Comparison of ENCODE assay signal across 20 cellular contexts in the genomic region with DNA sequence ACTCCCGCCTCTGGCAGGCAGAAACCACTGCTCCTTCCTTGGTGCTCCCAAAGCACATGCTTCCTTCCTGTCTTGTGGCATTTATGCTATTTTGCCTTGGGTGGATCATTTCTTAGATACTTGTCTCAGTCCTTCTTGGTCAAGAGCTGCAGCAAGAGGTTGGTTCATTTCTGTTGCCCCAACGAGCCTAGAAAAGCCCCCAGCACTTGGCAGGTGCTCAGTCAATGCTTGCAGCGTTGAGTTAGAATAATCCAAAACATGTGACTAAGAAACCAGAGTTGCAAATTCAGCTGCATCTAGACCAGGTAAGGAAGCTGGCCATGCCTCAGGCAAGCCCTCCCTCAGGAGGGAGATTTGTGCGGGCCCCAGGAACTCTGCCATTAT. TPM values are rescaled to one million over a fixed set of nuclear protein-coding genes. Genes with fewer than 3 reads are reported as not detected.
DNase-seq lines count a peak whose midpoint lies in the region; ATAC-seq and TF ChIP-seq lines count a peak whose summit lies in the region.
"Had no signal": no experiment of that assay in that cellular context is flagged by ENCODE, and none has a peak within 500 bp of the region (broad histone marks: within the 10 kb centered on the region; RNA-seq: fewer than 3 reads in every experiment).

No MANE protein-coding gene starts in this region.

- H3K4me1 Mint-ChIP-seq in MCF 10A (ENCODE audit: insufficient read depth, unreplicated experiment) (no peaks in the 10 kb centered on the region), nephron progenitor cell (peaks cover 5% of the 10 kb centered on the region)
- H3K4me1 Mint-ChIP-seq in CD8-positive, alpha-beta T cell (ENCODE audit: low read depth): no peaks in the 10 kb centered on the region

- H3K36me3 ChIP-seq in breast epithelium: no peaks in the 10 kb centered on the region
- H3K36me3 ChIP-seq in CD8-positive, alpha-beta T cell (ENCODE audit: insufficient read depth, low read length): no peaks in the 10 kb centered on the region
- H3K36me3 ChIP-seq: BE2C, Peyer's patch had no signal

- no peaks in the 10 kb centered on the region for H3K4me1 ChIP-seq in breast epithelium
- no peaks in the 10 kb centered on the region for H3K4me1 ChIP-seq in CD8-positive, alpha-beta T cell (ENCODE audit: insufficient read depth, low read length)
- H3K4me1 ChIP-seq: A549, BE2C, Peyer's patch had no signal

- no peaks in the 10 kb centered on the region for H3K27me3 ChIP-seq in breast epithelium
- H3K27me3 ChIP-seq in CD8-positive, alpha-beta T cell (ENCODE audit: insufficient read depth, low read length): no peaks in the 10 kb centered on the region
- H3K27me3 ChIP-seq: BE2C, Peyer's patch had no signal

- CTCF ChIA-PET in MCF 10A (lab: Yijun Ruan, JAX): interaction anchor here (0.6 to 2.0 kb wide), 4 partner anchors 28 to 191 kb away, joined by 3 to 5 read pairs (median 4); no protein-coding TSS in a partner anchor
- CTCF ChIA-PET in CD8-positive, alpha-beta T cell (lab: Charles Lee): interaction anchor here (3.6 kb wide), 1 partner anchor 28 kb away, joined by 25 read pairs; no protein-coding TSS in a partner anchor

- no peak for TF ChIP-seq POLR2A in breast epithelium (IDR thresholded peaks at IDR 0.05)

- BruUV-seq in MCF 10A (replicated peaks; lab: Mats Ljungman, UMichigan): no TSS peak

- no peak for ATAC-seq in CD8-positive, alpha-beta T cell
- ATAC-seq in HG03565 (IDR thresholded peaks at IDR 0.05; ENCODE audit: unreplicated experiment): no peak
- ATAC-seq: A549, SK-N-SH treated with all-trans-retinoic acid at 6 μM for 48 hours had no signal

- DNase-seq in breast epithelium (ENCODE audit: low spot score in 2 of 2): no peak
- no peak for DNase-seq in MCF 10A (ENCODE audit: unreplicated experiment)
- DNase-seq in nephron progenitor cell: no peak
- no peak for DNase-seq in coronary artery (ENCODE audit: low spot score)
- DNase-seq in CD8-positive, alpha-beta T cell: no peak
- DNase-seq: BE2C; CD4-positive, alpha-beta memory T cell; GDM1; GOT3; IMR-90; MV-4-11; NCI-H1105 treated with DMSO at 0.1 percent for 48 hours; NCI-H2171; NCI-H524; NCI-H82; Peyer's patch had no signal

- H3K9me3 Mint-ChIP-seq in MCF 10A (ENCODE audit: unreplicated experiment) (peaks cover 8% of the 10 kb centered on the region), nephron progenitor cell (peaks cover 12% of the 10 kb centered on the region)
- H3K9me3 Mint-ChIP-seq in CD8-positive, alpha-beta T cell: peaks cover 6% of the 10 kb centered on the region

- TF ChIP-seq CTCF in breast epithelium (IDR thresholded peaks at IDR 0.05) (no peak), MCF 10A (IDR thresholded peaks at IDR 0.05; ENCODE audit: unreplicated experiment) (no peak), VCaP (conservative IDR thresholded peaks at IDR 0.05) (no peak), nephron progenitor cell (IDR thresholded peaks at IDR 0.05) (no peak), coronary artery (IDR thresholded peaks at IDR 0.05) (no peak)
- no peak for TF ChIP-seq CTCF in CD8-positive, alpha-beta T cell (IDR thresholded peaks at IDR 0.05)

- H3K4me3 Mint-ChIP-seq in MCF 10A (ENCODE audit: unreplicated experiment): no peak overlapping the region
- H3K4me3 Mint-ChIP-seq in nephron progenitor cell: no peak overlapping the region
- no peak overlapping the region for H3K4me3 Mint-ChIP-seq in CD8-positive, alpha-beta T cell

- H3K4me3 ChIP-seq in breast epithelium (no peak overlapping the region), coronary artery (no peak overlapping the region)
- H3K4me3 ChIP-seq in CD8-positive, alpha-beta T cell (ENCODE audit: low read depth, low read length): no peak overlapping the region
- H3K4me3 ChIP-seq: A549, Peyer's patch had no signal

- H3K9me3 ChIP-seq in breast epithelium: no peaks in the 10 kb centered on the region
- no peaks in the 10 kb centered on the region for H3K9me3 ChIP-seq in CD8-positive, alpha-beta T cell (ENCODE audit: low read length)
- H3K9me3 ChIP-seq: A549, BE2C, Peyer's patch had no signal

- H3K27ac ChIP-seq in breast epithelium (peak overlapping the region; percentile 62 to 75), VCaP (peak overlapping the region; percentile 66), coronary artery (no peak overlapping the region)
- no peak overlapping the region for H3K27ac ChIP-seq in CD8-positive, alpha-beta T cell (ENCODE audit: low read depth, low read length)
- H3K27ac ChIP-seq: A549, Peyer's patch had no signal

- intact Hi-C loops in breast epithelium (cut with DNase I; ENCODE audit: low total_unique reads): no loop called here
- intact Hi-C loops in MCF 10A (cut with micrococcal nuclease): no loop called here
- intact Hi-C loops in CD8-positive, alpha-beta T cell (cut with DNase I, micrococcal nuclease): no loop called here

- H3K27me3 Mint-ChIP-seq in MCF 10A (ENCODE audit: insufficient read depth, unreplicated experiment) (no peaks in the 10 kb centered on the region), nephron progenitor cell (ENCODE audit: low read depth, poor library complexity) (peaks cover 4% of the 10 kb centered on the region)
- peaks cover 2% of the 10 kb centered on the region for H3K27me3 Mint-ChIP-seq in CD8-positive, alpha-beta T cell (ENCODE audit: low read depth)
- H3K27me3 Mint-ChIP-seq: CD4-positive, alpha-beta memory T cell had no signal

- POLR2A ChIA-PET in MCF 10A (lab: Yijun Ruan, JAX): no interaction called here
- POLR2A ChIA-PET in CD8-positive, alpha-beta T cell (lab: Charles Lee): no interaction called here

- H3K36me3 Mint-ChIP-seq in MCF 10A (ENCODE audit: insufficient read depth, unreplicated experiment) (no peaks in the 10 kb centered on the region), nephron progenitor cell (ENCODE audit: low read depth) (no peaks in the 10 kb centered on the region)
- H3K36me3 Mint-ChIP-seq in CD8-positive, alpha-beta T cell: peaks cover 2% of the 10 kb centered on the region

- H3K27ac Mint-ChIP-seq in MCF 10A (ENCODE audit: low read depth, unreplicated experiment) (no peak overlapping the region), nephron progenitor cell (peak overlapping the region; percentile 27)
- no peak overlapping the region for H3K27ac Mint-ChIP-seq in CD8-positive, alpha-beta T cell
- H3K27ac Mint-ChIP-seq: CD4-positive, alpha-beta memory T cell had no signal

RNA-seq across cellular contexts. Expression of a gene that starts 42.4 kb away (rescaled TPM):
- 10 to 100 TPM in 2 of 3 donors, 1 to 10 TPM in 1; 4.0 to 10.2 (median 10.2) TPM for total RNA-seq in breast epithelium
- total RNA-seq in MCF 10A (2022): 0.05 TPM in 1 of 2 replicates, not detected in the other
- 100 to 1,000 TPM; 146 to 150 TPM for total RNA-seq in CD8-positive, alpha-beta T cell

Comparison
In these comparisons a context has a peak if more than half of its experiments do, and no peak if none do; other contexts are left out.
1. H3K27ac ChIP-seq: peak in breast epithelium (2 of 2) and VCaP (single experiment); none in coronary artery (0 of 2) and CD8-positive, alpha-beta T cell (single experiment).
2. RNA of a gene that starts 42.4 kb away (total RNA-seq): 146 to 150 TPM in CD8-positive, alpha-beta T cell; 4.0 to 10.2 TPM in breast epithelium and 0.05 TPM in MCF 10A; every median in the first group is over 10 times any median in the second.